8 cellular contexts compared by ENCODE assay signal in genomic region chr19:17309962-17310461, GRCh38. TPM values are rescaled to one million over a fixed set of nuclear protein-coding genes. Genes with fewer than 3 reads are reported as not detected.
DNase-seq lines count a peak whose midpoint lies in the region; ATAC-seq, FAIRE-seq and TF ChIP-seq lines count a peak whose summit lies in the region.

No MANE protein-coding gene starts in this region.

- H3K4me2 ChIP-seq in fibroblast of lung (ENCODE audit: extremely low read depth, insufficient read depth, low read length) = peak overlapping the region; percentile 92

- intact Hi-C loops in sigmoid colon (cut with DNase I) = loop anchor here (5.0 kb wide), 1 partner anchor 63 kb away; the partner anchor contains the start of gene NR2F6

- no peak for ATAC-seq in RWPE2 (ENCODE audit: low read depth)
- no peak for ATAC-seq in GM19395 (IDR thresholded peaks at IDR 0.05; ENCODE audit: unreplicated experiment)
- ATAC-seq in GM18517 (IDR thresholded peaks at IDR 0.05; ENCODE audit: unreplicated experiment) = no peak

- H3K4me1 ChIP-seq in RWPE2 (ENCODE audit: insufficient read depth, poor library complexity, severe bottlenecking) (peaks cover 9% of the 10 kb centered on the region), fibroblast of lung (ENCODE audit: control insufficient read depth, extremely low read depth, insufficient read depth, low read length) (peaks cover 7% of the 10 kb centered on the region), sigmoid colon (peaks cover 0 to 57% (median 49%) of the 10 kb centered on the region in 4 donors)

- FAIRE-seq in GM12891 (lab: Jason Lieb, UNC) = peak; percentile 51

- no peak for TF ChIP-seq EP300 in sigmoid colon (IDR thresholded peaks at IDR 0.05)

- H3K79me2 ChIP-seq in fibroblast of lung (ENCODE audit: control insufficient read depth, insufficient read depth, low read length) = peaks cover 38% of the 10 kb centered on the region

- H3K4me3 ChIP-seq in RWPE2 (ENCODE audit: severe bottlenecking) (peak overlapping the region; percentile 60), fibroblast of lung (replicated peaks in 1 of 4; ENCODE audit: control extremely low read depth in 1 of 4, insufficient read depth in 1 of 4, low read depth in 3 of 4, low read length in 4 of 4) (peak overlapping the region; percentile 85 to 98 (median 92)), sigmoid colon (peak overlapping the region; percentile 89 to 95 (median 92))

- WGBS in sigmoid colon, 2 donors = 5 to 9% methylated on average over 23 of the region's 23 CpGs

- no peaks in the 10 kb centered on the region for H4K20me1 ChIP-seq in fibroblast of lung (ENCODE audit: control insufficient read depth, extremely low read depth, insufficient read depth, low read length)

- DNase-seq in GM12891 (ENCODE audit: insufficient read length, low spot score) (no peak), RWPE2 (ENCODE audit: low spot score) (no peak), fibroblast of lung (ENCODE audit: low read depth in 2 of 2) (no peak), sigmoid colon (no peak), cortex of kidney (lab: John Stamatoyannopoulos, UW) (no peak), SKM-1 treated with dmso at 0.1 percent for 144 hours (lab: John Stamatoyannopoulos, UW; ENCODE audit: unreplicated experiment) (no peak)

- H3K36me3 ChIP-seq in RWPE2 (ENCODE audit: low read depth) = peaks cover 24% of the 10 kb centered on the region
- peaks cover 8% of the 10 kb centered on the region for H3K36me3 ChIP-seq in fibroblast of lung (ENCODE audit: control insufficient read depth, insufficient read depth, low read length)
- peaks cover 8 to 26% (median 9%) of the 10 kb centered on the region in 4 donors for H3K36me3 ChIP-seq in sigmoid colon

- H2AFZ ChIP-seq in fibroblast of lung (ENCODE audit: low read length) = no peak overlapping the region

- TF ChIP-seq POLR2A in GM12891 (IDR thresholded peaks at IDR 0.05; ENCODE audit: low read depth, low read length) (no peak), sigmoid colon (IDR thresholded peaks at IDR 0.05) (no peak)

- TF ChIP-seq CTCF in RWPE2 (IDR thresholded peaks at IDR 0.05; ENCODE audit: poor library complexity, severe bottlenecking) (no peak), fibroblast of lung (conservative IDR thresholded peaks at IDR 0.05 in 1 of 2, IDR thresholded peaks at IDR 0.05 in 1 of 2; ENCODE audit: low read depth in 1 of 2, low read length in 2 of 2) (no peak), sigmoid colon (IDR thresholded peaks at IDR 0.05) (no peak)

- H3K27ac ChIP-seq in RWPE2 (ENCODE audit: poor library complexity, severe bottlenecking) (peak overlapping the region; percentile 66), fibroblast of lung (ENCODE audit: insufficient read depth, low read length) (peak overlapping the region; percentile 76), sigmoid colon (peak overlapping the region; percentile 77 to 94 (median 81))

- H3K27me3 ChIP-seq in RWPE2 (ENCODE audit: insufficient read depth, poor library complexity, severe bottlenecking) = no peaks in the 10 kb centered on the region
- no peaks in the 10 kb centered on the region for H3K27me3 ChIP-seq in fibroblast of lung (ENCODE audit: control insufficient read depth, insufficient read depth, low read length)
- H3K27me3 ChIP-seq in sigmoid colon = no peaks in the 10 kb centered on the region

- peak overlapping the region; percentile 78 for H3K9ac ChIP-seq in fibroblast of lung (ENCODE audit: insufficient read depth, low read length)

- H3K9me3 ChIP-seq in RWPE2 (ENCODE audit: severe bottlenecking) (no peaks in the 10 kb centered on the region), fibroblast of lung (ENCODE audit: control insufficient read depth, insufficient read depth, low read depth, low read length) (no peaks in the 10 kb centered on the region), sigmoid colon (no peaks in the 10 kb centered on the region)

TF ChIP-seq in GM12891, 5 proteins besides CTCF, POLR2A, EP300 and RAD21:
- TF ChIP-seq PAX5 (IDR thresholded peaks at IDR 0.05; ENCODE audit: insufficient read depth, low read length, severe bottlenecking) (no peak), TAF1 (IDR thresholded peaks at IDR 0.05; ENCODE audit: low read depth, low read length) (no peak), POU2F2 (IDR thresholded peaks at IDR 0.05; ENCODE audit: low read depth, low read length) (no peak), SPI1 (IDR thresholded peaks at IDR 0.05; ENCODE audit: low read depth, low read length) (no peak), POLR2AphosphoS5 (IDR thresholded peaks at IDR 0.05; ENCODE audit: low read depth, low read length) (no peak)

RNA-seq across cellular contexts. Expression of gene DDA1, which starts 0.6 kb away (rescaled TPM):
- polyA plus RNA-seq in GM12891 (2012; ENCODE audit: low read depth, missing spikeins) = 75.3 TPM
- 8.0 and 17.7 TPM in 2 replicates for total RNA-seq in fibroblast of lung
- polyA plus RNA-seq in fibroblast of lung = 42.6 and 63.9 TPM in 2 replicates
- 66.6 and 83.7 TPM in 2 replicates for polyA plus RNA-seq in fibroblast of lung (2012)
- 12.9 and 23.5 TPM in 2 replicates for polyA minus RNA-seq in fibroblast of lung (ENCODE audit: low replicate concordance)
- total RNA-seq in sigmoid colon = 10 to 100 TPM in 2 of 4 donors, 1 to 10 TPM in 2; 6.1 to 10.3 (median 8.7) TPM
- 100 to 1,000 TPM in 1 of 3 donors, 10 to 100 TPM in 2; 57.1 to 101 (median 82.6) TPM for polyA plus RNA-seq in sigmoid colon

RNA-seq across cellular contexts. Expression of gene MRPL34, which starts 4.3 kb away (rescaled TPM):
- polyA plus RNA-seq in GM12891 (2012; ENCODE audit: low read depth, missing spikeins) = 75.1 TPM
- total RNA-seq in fibroblast of lung = 44.8 and 48.3 TPM in 2 replicates
- 27.5 and 38.8 TPM in 2 replicates for polyA plus RNA-seq in fibroblast of lung
- 40.8 and 54.3 TPM in 2 replicates for polyA plus RNA-seq in fibroblast of lung (2012)
- polyA minus RNA-seq in fibroblast of lung (ENCODE audit: low replicate concordance) = 6.4 and 7.2 TPM in 2 replicates
- total RNA-seq in sigmoid colon = 100 to 1,000 TPM; 174 to 390 (median 267) TPM
- 100 to 1,000 TPM; 217 to 476 (median 275) TPM for polyA plus RNA-seq in sigmoid colon

RNA-seq across cellular contexts. Expression of gene ABHD8, which starts 6.8 kb away (rescaled TPM):
- 9.2 TPM for polyA plus RNA-seq in GM12891 (2012; ENCODE audit: low read depth, missing spikeins)
- total RNA-seq in fibroblast of lung (10.3 and 16.8 TPM in 2 replicates), sigmoid colon (10 to 100 TPM; 15.5 to 21.9 (median 18.8) TPM)
- polyA plus RNA-seq in fibroblast of lung (3.9 and 4.8 TPM in 2 replicates), sigmoid colon (1 to 10 TPM; 4.2 to 9.0 (median 7.4) TPM)
- 5.9 and 10.7 TPM in 2 replicates for polyA plus RNA-seq in fibroblast of lung (2012)
- polyA minus RNA-seq in fibroblast of lung (ENCODE audit: low replicate concordance) = 4.1 and 4.4 TPM in 2 replicates

RNA-seq across cellular contexts. Expression of gene ANO8, which starts 24.6 kb away (rescaled TPM):
- polyA plus RNA-seq in GM12891 (2012; ENCODE audit: low read depth, missing spikeins) = 1.3 TPM
- total RNA-seq in fibroblast of lung = 5.9 TPM in 2 replicates
- polyA plus RNA-seq in fibroblast of lung = 1.1 and 1.8 TPM in 2 replicates
- 3.1 and 3.9 TPM in 2 replicates for polyA plus RNA-seq in fibroblast of lung (2012)
- 8.1 and 14.0 TPM in 2 replicates for polyA minus RNA-seq in fibroblast of lung (ENCODE audit: low replicate concordance)
- total RNA-seq in sigmoid colon = 10 to 100 TPM in 1 of 4 donors, 1 to 10 TPM in 3; 2.0 to 10.5 (median 2.7) TPM
- polyA plus RNA-seq in sigmoid colon = 1 to 10 TPM in 2 of 3 donors, under 1 TPM in 1; 0.46 to 5.4 (median 1.2) TPM

RNA-seq across cellular contexts. Expression of gene GTPBP3, which starts 27.3 kb away (rescaled TPM):
- polyA plus RNA-seq in GM12891 (2012; ENCODE audit: low read depth, missing spikeins) = 11.2 TPM
- total RNA-seq in fibroblast of lung (11.1 and 17.2 TPM in 2 replicates), sigmoid colon (10 to 100 TPM in 3 of 4 donors, 1 to 10 TPM in 1; 4.6 to 22.2 (median 15.4) TPM)
- polyA plus RNA-seq in fibroblast of lung (3.7 and 5.4 TPM in 2 replicates), sigmoid colon (10 to 100 TPM in 1 of 3 donors, 1 to 10 TPM in 2; 3.7 to 16.0 (median 4.8) TPM)
- 5.1 and 8.2 TPM in 2 replicates for polyA plus RNA-seq in fibroblast of lung (2012)
- 0.90 and 1.9 TPM in 2 replicates for polyA minus RNA-seq in fibroblast of lung (ENCODE audit: low replicate concordance)
